In the genomic region with DNA sequence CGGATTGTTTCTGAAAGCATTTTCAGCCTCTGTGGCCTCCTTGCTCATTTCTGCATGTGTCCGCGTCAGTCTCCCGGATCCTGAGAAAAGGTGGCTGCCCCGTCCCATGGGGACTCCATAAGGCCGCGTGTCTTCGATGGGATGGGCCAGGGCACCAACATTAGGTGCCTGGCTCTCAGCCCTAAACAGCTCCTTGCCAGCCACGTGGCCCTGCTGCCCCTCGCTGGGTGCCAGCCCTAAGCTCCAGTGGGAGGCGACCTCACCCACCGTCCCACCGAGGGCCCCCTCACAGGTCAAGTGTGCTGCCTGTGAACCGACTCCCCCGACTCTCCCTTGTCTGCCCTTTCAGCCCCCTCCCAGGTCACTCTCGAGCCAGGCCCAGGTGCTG, we compare ENCODE assay signal across 9 cellular contexts. TPM values are rescaled to one million over a fixed set of nuclear protein-coding genes. Genes with fewer than 3 reads are reported as not detected.
DNase-seq lines count a peak whose midpoint lies in the region; ATAC-seq lines count a peak whose summit lies in the region.
"Had no signal": no experiment of that assay in that cellular context is flagged by ENCODE, and none has a peak within 500 bp of the region (broad histone marks: within the 10 kb centered on the region; RNA-seq: fewer than 3 reads in every experiment).

No MANE protein-coding gene starts in this region.

- H3K27ac Mint-ChIP-seq in activated naive CD4-positive, alpha-beta T cell treated with anti-CD3 and anti-CD28 coated beads, Interleukin-2, amount 50 U/mL, for 24 hours = peak overlapping the region; percentile 69
- peak overlapping the region; percentile 85 for H3K27ac Mint-ChIP-seq in activated CD8-positive, alpha-beta T cell treated with anti-CD3 and anti-CD28 coated beads, Interleukin-2, amount 10 ng/mL, durations not matched to agents 7 days and 5 days
- H3K27ac Mint-ChIP-seq in stimulated activated naive CD8-positive, alpha-beta T cell treated with anti-CD3 and anti-CD28 coated beads, Interleukin-15, Interleukin-2, amounts not matched to agents 100 ng/mL and 50 ng/mL, for 24 hours = peak overlapping the region; percentile 94

- peaks cover 16% of the 10 kb centered on the region for H3K36me3 ChIP-seq in iPS-15b (ENCODE audit: control insufficient read depth, insufficient read depth, low read length)

- no peak for DNase-seq in activated naive CD4-positive, alpha-beta T cell treated with anti-CD3 and anti-CD28 coated beads, Interleukin-2, amount 50 U/mL, for 16 hours
- no peak for DNase-seq in activated CD8-positive, alpha-beta T cell treated with anti-CD3 and anti-CD28 coated beads, Interleukin-2, amount 10 ng/mL, durations not matched to agents 7 days and 5 days
- DNase-seq in NAMALWA (ENCODE audit: low spot score) (no peak), MV-4-11 (lab: John Stamatoyannopoulos, UW) (no peak), DMS114 treated with DMSO at 0.1 percent for 48 hours (lab: John Stamatoyannopoulos, UW; ENCODE audit: unreplicated experiment) (no peak)

- no peaks in the 10 kb centered on the region for H3K9me3 Mint-ChIP-seq in activated naive CD4-positive, alpha-beta T cell treated with anti-CD3 and anti-CD28 coated beads, Interleukin-2, amount 50 U/mL, for 24 hours
- H3K9me3 Mint-ChIP-seq in activated CD8-positive, alpha-beta T cell treated with anti-CD3 and anti-CD28 coated beads, Interleukin-2, amount 10 ng/mL, durations not matched to agents 7 days and 5 days (ENCODE audit: insufficient read depth) = no peaks in the 10 kb centered on the region
- H3K9me3 Mint-ChIP-seq in stimulated activated naive CD8-positive, alpha-beta T cell treated with anti-CD3 and anti-CD28 coated beads, Interleukin-15, Interleukin-2, amounts not matched to agents 100 ng/mL and 50 ng/mL, for 24 hours = no peaks in the 10 kb centered on the region

- peaks cover 53% of the 10 kb centered on the region for H3K4me1 Mint-ChIP-seq in activated naive CD4-positive, alpha-beta T cell treated with anti-CD3 and anti-CD28 coated beads, Interleukin-2, amount 50 U/mL, for 24 hours
- peaks cover 87% of the 10 kb centered on the region for H3K4me1 Mint-ChIP-seq in activated CD8-positive, alpha-beta T cell treated with anti-CD3 and anti-CD28 coated beads, Interleukin-2, amount 10 ng/mL, durations not matched to agents 7 days and 5 days (ENCODE audit: low read depth)
- H3K4me1 Mint-ChIP-seq in stimulated activated naive CD8-positive, alpha-beta T cell treated with anti-CD3 and anti-CD28 coated beads, Interleukin-15, Interleukin-2, amounts not matched to agents 100 ng/mL and 50 ng/mL, for 24 hours (ENCODE audit: low read depth) = peaks cover 61% of the 10 kb centered on the region

- H3K9ac ChIP-seq in iPS-15b (ENCODE audit: low read depth, low read length) = peak overlapping the region; percentile 32

- CTCF ChIA-PET in activated CD8-positive, alpha-beta T cell treated with anti-CD3 and anti-CD28 coated beads, Interleukin-2, amount 10 ng/mL, durations not matched to agents 7 days and 5 days (lab: Charles Lee) = no interaction called here

- peaks cover 3% of the 10 kb centered on the region for H3K4me1 ChIP-seq in iPS-15b (ENCODE audit: control insufficient read depth, insufficient read depth, low read length)

- H3K36me3 Mint-ChIP-seq in activated naive CD4-positive, alpha-beta T cell treated with anti-CD3 and anti-CD28 coated beads, Interleukin-2, amount 50 U/mL, for 24 hours = peaks cover 20% of the 10 kb centered on the region
- H3K36me3 Mint-ChIP-seq in activated CD8-positive, alpha-beta T cell treated with anti-CD3 and anti-CD28 coated beads, Interleukin-2, amount 10 ng/mL, durations not matched to agents 7 days and 5 days (ENCODE audit: low read depth) = peaks cover 51% of the 10 kb centered on the region
- H3K36me3 Mint-ChIP-seq in stimulated activated naive CD8-positive, alpha-beta T cell treated with anti-CD3 and anti-CD28 coated beads, Interleukin-15, Interleukin-2, amounts not matched to agents 100 ng/mL and 50 ng/mL, for 24 hours (ENCODE audit: low read depth) = peaks cover 51% of the 10 kb centered on the region

- POLR2A ChIA-PET in activated CD8-positive, alpha-beta T cell treated with anti-CD3 and anti-CD28 coated beads, Interleukin-2, amount 10 ng/mL, durations not matched to agents 7 days and 5 days (lab: Charles Lee) = interaction anchor here (0.7 to 1.2 kb wide), 5 partner anchors 16 to 27 kb away, joined by 3 to 5 read pairs (median 3); partner anchors contain the start of gene HNRNPAB

- ATAC-seq in activated CD8-positive, alpha-beta T cell treated with anti-CD3 and anti-CD28 coated beads, Interleukin-2, amount 10 ng/mL, durations not matched to agents 7 days and 5 days = no peak

- H3K27me3 Mint-ChIP-seq in activated naive CD4-positive, alpha-beta T cell treated with anti-CD3 and anti-CD28 coated beads, Interleukin-2, amount 50 U/mL, for 24 hours = no peaks in the 10 kb centered on the region
- H3K27me3 Mint-ChIP-seq in activated CD8-positive, alpha-beta T cell treated with anti-CD3 and anti-CD28 coated beads, Interleukin-2, amount 10 ng/mL, durations not matched to agents 7 days and 5 days (ENCODE audit: low read depth) = no peaks in the 10 kb centered on the region
- no peaks in the 10 kb centered on the region for H3K27me3 Mint-ChIP-seq in stimulated activated naive CD8-positive, alpha-beta T cell treated with anti-CD3 and anti-CD28 coated beads, Interleukin-15, Interleukin-2, amounts not matched to agents 100 ng/mL and 50 ng/mL, for 24 hours

- peak overlapping the region; percentile 91 for H3K4me3 Mint-ChIP-seq in activated naive CD4-positive, alpha-beta T cell treated with anti-CD3 and anti-CD28 coated beads, Interleukin-2, amount 50 U/mL, for 24 hours
- peak overlapping the region; percentile 90 for H3K4me3 Mint-ChIP-seq in activated CD8-positive, alpha-beta T cell treated with anti-CD3 and anti-CD28 coated beads, Interleukin-2, amount 10 ng/mL, durations not matched to agents 7 days and 5 days
- H3K4me3 Mint-ChIP-seq in stimulated activated naive CD8-positive, alpha-beta T cell treated with anti-CD3 and anti-CD28 coated beads, Interleukin-15, Interleukin-2, amounts not matched to agents 100 ng/mL and 50 ng/mL, for 24 hours = peak overlapping the region; percentile 93

- H3K27me3 ChIP-seq in iPS-15b (ENCODE audit: control insufficient read depth, insufficient read depth, low read length) = no peaks in the 10 kb centered on the region

- H3K9me3 ChIP-seq in iPS-15b (ENCODE audit: control insufficient read depth, insufficient read depth, low read length) = no peaks in the 10 kb centered on the region

- H3K4me3 ChIP-seq in iPS-15b (ENCODE audit: low read depth, low read length) = peak overlapping the region; percentile 84

RNA-seq across cellular contexts. Expression of gene PHYKPL, which starts 0.9 kb away (rescaled TPM):
- 100 to 1,000 TPM; 125 to 126 TPM for total RNA-seq in activated CD8-positive, alpha-beta T cell treated with anti-CD3 and anti-CD28 coated beads, Interleukin-2, amount 10 ng/mL, durations not matched to agents 7 days and 5 days

RNA-seq across cellular contexts. Expression of gene HNRNPAB, which starts 27.4 kb away (rescaled TPM):
- 100 to 1,000 TPM; 335 to 336 TPM for total RNA-seq in activated CD8-positive, alpha-beta T cell treated with anti-CD3 and anti-CD28 coated beads, Interleukin-2, amount 10 ng/mL, durations not matched to agents 7 days and 5 days

RNA-seq across cellular contexts. Expression of gene GMCL2, which starts 44.6 kb away (rescaled TPM):
- total RNA-seq in activated CD8-positive, alpha-beta T cell treated with anti-CD3 and anti-CD28 coated beads, Interleukin-2, amount 10 ng/mL, durations not matched to agents 7 days and 5 days = not detected
- total RNA-seq: glomerular endothelial cell had no signal
